28 cellular contexts compared by ENCODE assay signal in the genomic region with DNA sequence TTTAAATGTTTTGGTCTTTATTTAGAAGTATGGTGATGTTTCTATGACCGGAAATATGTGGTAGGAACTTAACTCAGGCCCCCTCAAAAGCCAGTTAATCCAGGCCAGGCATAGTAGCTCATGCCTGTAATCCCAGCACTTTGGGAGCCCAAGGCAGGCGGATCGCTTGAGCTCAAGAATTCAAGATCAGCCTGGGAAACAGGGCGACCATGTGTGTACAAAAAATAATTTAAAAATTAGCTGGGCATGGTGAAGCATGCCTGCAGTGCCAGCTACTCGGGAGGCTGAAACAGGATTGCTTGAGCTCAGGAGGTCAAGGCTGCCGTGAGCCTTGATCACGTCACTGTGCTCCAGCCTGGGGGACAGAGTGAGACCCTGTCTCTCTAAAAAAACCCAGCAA.
"Had no signal": no experiment of that assay in that cellular context is flagged by ENCODE, and none has a peak within 500 bp of the region (broad histone marks: within the 10 kb centered on the region; RNA-seq: fewer than 3 reads in every experiment).

No MANE protein-coding gene starts in this region.

- DNase-seq: colonic mucosa; cortex of kidney; effector CD8-positive, alpha-beta T cell; effector memory CD8-positive, alpha-beta T cell; endodermal cell; erythroblast; esophagus squamous epithelium; foreskin fibroblast; foreskin melanocyte; gastrocnemius medialis; glutamatergic neuron; head of caudate nucleus; hypothalamus; immature natural killer cell; islet precursor cell; kidney; kidney glomerular epithelial cell; left colon; left lung; left ventricle myocardium superior; lower lobe of right lung; mesenchymal stem cell; midbrain; naive thymus-derived CD4-positive, alpha-beta T cell; natural killer cell had no signal

- H3K4me1 ChIP-seq: colonic mucosa, left lung, lower lobe of right lung had no signal

- H3K27me3 ChIP-seq: colonic mucosa, esophagus squamous epithelium, gastrocnemius medialis, hepatocyte, left lung had no signal

- H3K4me3 ChIP-seq: colonic mucosa, esophagus squamous epithelium, gastrocnemius medialis, hepatocyte, left lung, lower lobe of right lung had no signal

- ATAC-seq: effector memory CD8-positive, alpha-beta T cell; esophagus mucosa; left colon; left lung; left ventricle myocardium superior; lower lobe of right lung; naive thymus-derived CD4-positive, alpha-beta T cell; natural killer cell had no signal

- H3K9me3 ChIP-seq: colonic mucosa, esophagus squamous epithelium, gastrocnemius medialis, left lung, lower lobe of right lung had no signal

- H3K27ac ChIP-seq: colonic mucosa, epithelial cell of prostate, esophagus squamous epithelium, gastrocnemius medialis, hepatocyte, left lung, lower lobe of right lung had no signal
